Comparison of ENCODE assay signal across 25 cellular contexts in genomic region chr11:96905663-96906062, GRCh38.
"Had no signal": no experiment of that assay in that cellular context is flagged by ENCODE, and none has a peak within 500 bp of the region (broad histone marks: within the 10 kb centered on the region; RNA-seq: fewer than 3 reads in every experiment).

No MANE protein-coding gene starts in this region.

- H3K4me1 ChIP-seq: lower lobe of right lung, pancreas, prostate gland, stomach, testis, thyroid gland, transverse colon, upper lobe of left lung, vagina had no signal

- H3K9me3 ChIP-seq: lower lobe of right lung, pancreas, prostate gland, testis, thyroid gland, transverse colon, upper lobe of left lung, vagina had no signal

- H3K4me3 ChIP-seq: lower lobe of right lung, pancreas, prostate gland, skin epidermis, stomach, testis, thyroid gland, transverse colon, upper lobe of left lung, vagina had no signal

- H3K36me3 ChIP-seq: lower lobe of right lung, pancreas, prostate gland, stomach, thyroid gland, transverse colon, upper lobe of left lung, vagina had no signal

- ATAC-seq: lower lobe of right lung; naive thymus-derived CD8-positive, alpha-beta T cell; pancreas; sciatic nerve; stimulated activated naive B cell treated with anti-CD40 and anti-IgM and Interleukin-4, amounts not matched to agents 10 μg/mL and 1 μg/mL and 100 μg/mL, for 72 hours; stimulated activated naive CD8-positive, alpha-beta T cell treated with anti-CD3 and anti-CD28 coated beads, Interleukin-15, Interleukin-2, amounts not matched to agents 100 U/mL and 50 U/mL, for 24 hours had no signal

- H3K27me3 ChIP-seq: pancreas, stomach, testis, thyroid gland, transverse colon, upper lobe of left lung, vagina had no signal

- DNase-seq: hypothalamus; immature natural killer cell; kidney; lower lobe of right lung; mammary epithelial cell; mesenchymal stem cell; naive thymus-derived CD8-positive, alpha-beta T cell; nucleus accumbens; pancreas; posterior cingulate gyrus; stimulated activated CD4-positive, alpha-beta T cell treated with anti-CD3 and anti-CD28 coated beads, Interleukin-12 subunit alpha, Interleukin-12 subunit beta, amount 100 ng/mL, for 4 hours; stimulated activated CD4-positive, alpha-beta T cell treated with anti-CD3 and anti-CD28 coated beads, Interleukin-15, amount 100 ng/mL, for 24 hours; stimulated activated CD4-positive, alpha-beta T cell treated with anti-CD3 and anti-CD28 coated beads, Interleukin-2, amount 100 ng/mL, for 24 hours; stimulated activated CD4-positive, alpha-beta T cell treated with anti-CD3 and anti-CD28 coated beads, Interleukin-4, amount 100 ng/mL, for 1 hour; stimulated activated naive B cell treated with anti-CD40 and anti-IgM and Interleukin-4, amounts not matched to agents 10 μg/mL and 1 μg/mL and 100 μg/mL, for 72 hours; stimulated activated naive CD8-positive, alpha-beta T cell treated with anti-CD3 and anti-CD28 coated beads, Interleukin-15, Interleukin-2, amounts not matched to agents 100 U/mL and 50 U/mL, for 24 hours; stomach; testis; thyroid gland; transverse colon; upper lobe of left lung had no signal

- H3K27ac ChIP-seq: lower lobe of right lung, pancreas, prostate gland, skin epidermis, stomach, testis, thyroid gland, transverse colon, upper lobe of left lung, vagina had no signal
